19 cellular contexts compared by ENCODE assay signal in genomic region chr6:25423358-25423757, GRCh38.
"Had no signal": no experiment of that assay in that cellular context is flagged by ENCODE, and none has a peak within 500 bp of the region (broad histone marks: within the 10 kb centered on the region; RNA-seq: fewer than 3 reads in every experiment).

No MANE protein-coding gene starts in this region.

- H3K27ac Mint-ChIP-seq: activated CD4-positive, alpha-beta memory T cell treated with anti-CD3 and anti-CD28 coated beads for 36 hours; activated naive CD4-positive, alpha-beta T cell treated with anti-CD3 and anti-CD28 coated beads, Interleukin-2, amount 10 ng/mL, durations not matched to agents 7 days and 5 days; activated T-cell treated with anti-CD3 and anti-CD28 coated beads, Interleukin-2, amount 50 U/mL, for 72 hours; type B pancreatic cell had no signal

- H3K4me1 Mint-ChIP-seq: activated naive CD4-positive, alpha-beta T cell treated with anti-CD3 and anti-CD28 coated beads, Interleukin-2, amount 10 ng/mL, durations not matched to agents 7 days and 5 days; stimulated activated naive B cell treated with anti-CD40 and anti-IgM and Interleukin-4, amounts not matched to agents 10 μg/mL and 1 μg/mL and 100 μg/mL, for 72 hours had no signal

- H3K4me1 ChIP-seq: foreskin keratinocyte, vagina had no signal

- ATAC-seq: activated T-cell treated with anti-CD3 and anti-CD28 coated beads, Interleukin-2, amount 50 U/mL, for 72 hours; foreskin keratinocyte; left ventricle myocardium superior; stimulated activated naive B cell treated with anti-CD40 and anti-IgM and Interleukin-4, amounts not matched to agents 10 μg/mL and 1 μg/mL and 100 μg/mL, for 72 hours had no signal

- H3K9me3 Mint-ChIP-seq: activated CD4-positive, alpha-beta memory T cell treated with anti-CD3 and anti-CD28 coated beads for 36 hours; activated naive CD4-positive, alpha-beta T cell treated with anti-CD3 and anti-CD28 coated beads, Interleukin-2, amount 10 ng/mL, durations not matched to agents 7 days and 5 days had no signal

- H3K27me3 ChIP-seq: foreskin keratinocyte, vagina had no signal

- H3K4me3 ChIP-seq: thoracic aorta, vagina had no signal

- H3K36me3 Mint-ChIP-seq: activated CD4-positive, alpha-beta memory T cell treated with anti-CD3 and anti-CD28 coated beads for 36 hours; activated naive CD4-positive, alpha-beta T cell treated with anti-CD3 and anti-CD28 coated beads, Interleukin-2, amount 10 ng/mL, durations not matched to agents 7 days and 5 days; type B pancreatic cell had no signal

- DNase-seq: activated CD4-positive, alpha-beta memory T cell treated with anti-CD3 and anti-CD28 coated beads for 36 hours; activated CD4-positive, alpha-beta T cell treated with anti-CD3 and anti-CD28 coated beads for 48 hours; activated effector memory CD4-positive, alpha-beta T cell treated with anti-CD3 and anti-CD28 coated beads, Interleukin-2, amount 50 U/mL, for 16 hours; activated naive CD4-positive, alpha-beta T cell treated with anti-CD3 and anti-CD28 coated beads, Interleukin-2, amount 10 ng/mL, durations not matched to agents 7 days and 5 days; activated T-cell treated with anti-CD3 and anti-CD28 coated beads, Interleukin-2, amount 50 U/mL, for 72 hours; cortex of kidney; foreskin keratinocyte; left ventricle myocardium superior; mammary epithelial cell; retina; stimulated activated CD4-positive, alpha-beta T cell treated with anti-CD3 and anti-CD28 coated beads, Interleukin-2, amount 100 ng/mL, for 48 hours; stimulated activated CD8-positive, alpha-beta memory T cell treated with anti-CD3 and anti-CD28 coated beads, Interleukin-4, amount 100 ng/mL, for 48 hours; stimulated activated naive B cell treated with anti-CD40 and anti-IgM and Interleukin-4, amounts not matched to agents 10 μg/mL and 1 μg/mL and 100 μg/mL, for 72 hours; T-helper 1 cell; T1000 had no signal

- H3K27me3 Mint-ChIP-seq: activated CD4-positive, alpha-beta memory T cell treated with anti-CD3 and anti-CD28 coated beads for 36 hours; activated naive CD4-positive, alpha-beta T cell treated with anti-CD3 and anti-CD28 coated beads, Interleukin-2, amount 10 ng/mL, durations not matched to agents 7 days and 5 days; progenitor cell of endocrine pancreas; stimulated activated naive B cell treated with anti-CD40 and anti-IgM and Interleukin-4, amounts not matched to agents 10 μg/mL and 1 μg/mL and 100 μg/mL, for 72 hours; type B pancreatic cell had no signal

- H3K4me3 Mint-ChIP-seq: activated CD4-positive, alpha-beta memory T cell treated with anti-CD3 and anti-CD28 coated beads for 36 hours; activated naive CD4-positive, alpha-beta T cell treated with anti-CD3 and anti-CD28 coated beads, Interleukin-2, amount 10 ng/mL, durations not matched to agents 7 days and 5 days; activated T-cell treated with anti-CD3 and anti-CD28 coated beads, Interleukin-2, amount 50 U/mL, for 72 hours; stimulated activated naive B cell treated with anti-CD40 and anti-IgM and Interleukin-4, amounts not matched to agents 10 μg/mL and 1 μg/mL and 100 μg/mL, for 72 hours; type B pancreatic cell had no signal

- H3K9me3 ChIP-seq: thoracic aorta, vagina had no signal

- H3K27ac ChIP-seq: foreskin keratinocyte, thoracic aorta, vagina had no signal

- H3K36me3 ChIP-seq: thoracic aorta, vagina had no signal
